ENCODE assay signal across 9 cellular contexts in the genomic region with DNA sequence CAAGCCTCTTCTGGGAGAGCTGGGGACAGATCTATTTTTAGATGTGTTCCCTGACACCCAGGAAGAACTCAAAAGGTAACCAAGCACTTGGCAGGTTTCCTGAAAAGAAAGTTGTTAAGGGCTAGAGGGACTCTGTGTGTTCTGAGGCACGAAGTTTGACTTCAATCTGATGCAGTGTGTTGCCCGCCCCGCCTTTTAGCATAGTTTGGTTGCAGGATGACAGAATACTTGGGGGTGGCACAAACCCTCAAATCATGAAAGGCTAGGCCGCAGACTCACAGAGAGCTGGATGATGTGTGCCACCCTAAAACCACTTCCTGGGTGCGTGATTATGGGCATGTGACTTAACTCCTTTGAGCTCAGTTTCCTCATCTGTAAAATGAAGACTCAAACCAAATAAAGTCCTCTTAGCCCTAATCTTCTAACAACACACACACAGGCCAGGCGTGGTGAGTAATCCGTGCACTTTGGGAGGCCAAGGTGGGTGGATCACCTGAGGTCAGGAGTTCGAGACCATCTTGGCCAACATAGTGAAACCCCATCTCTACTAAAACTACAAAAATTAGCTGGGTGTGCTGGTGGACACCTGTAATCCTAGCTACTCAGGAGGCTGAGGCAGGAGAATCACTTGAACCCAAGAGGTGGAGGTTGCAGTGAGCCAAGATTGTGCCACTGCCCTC. TPM values are rescaled to one million over a fixed set of nuclear protein-coding genes. Genes with fewer than 3 reads are reported as not detected.
A peak's percentile ranks its signal among the peaks of the same experiment; 100 is the strongest.
DNase-seq lines count a peak whose midpoint lies in the region; ATAC-seq and TF ChIP-seq lines count a peak whose summit lies in the region.
"Had no signal": no experiment of that assay in that cellular context is flagged by ENCODE, and none has a peak within 500 bp of the region (broad histone marks: within the 10 kb centered on the region; RNA-seq: fewer than 3 reads in every experiment).

No MANE protein-coding gene starts in this region.

- ATAC-seq in HG02610 (IDR thresholded peaks at IDR 0.05; ENCODE audit: unreplicated experiment) (no peak), HG02623 (IDR thresholded peaks at IDR 0.05; ENCODE audit: unreplicated experiment) (no peak), GM19463 (IDR thresholded peaks at IDR 0.05; ENCODE audit: unreplicated experiment) (no peak)

- no peaks in the 10 kb centered on the region for H3K9me3 ChIP-seq in ascending aorta

- in situ Hi-C loops in GM13976 (cut with MboI; ENCODE audit: low sequenced_read_pairs, unreplicated experiment): no loop called here

- intact Hi-C loops in ascending aorta (cut with DNase I): loop anchor here (2.0 kb wide), 1 partner anchor 31 kb away; no protein-coding TSS in a partner anchor

- DNase-seq in A172 (ENCODE audit: low spot score): peak; percentile 26
- peak; percentile 70 for DNase-seq in activated CD4-positive, alpha-beta T cell treated with anti-CD3 and anti-CD28 coated beads for 1 hour
- DNase-seq in ascending aorta (ENCODE audit: low spot score in 2 of 2): no peak
- DNase-seq in stimulated activated CD4-positive, alpha-beta T cell treated with anti-CD3 and anti-CD28 coated beads, Interleukin-15, amount 100 ng/mL, for 1 hour (ENCODE audit: low read depth in 1 of 2, low spot score in 1 of 2): peak; percentile 48 to 60
- no peak for DNase-seq in GM13976 (ENCODE audit: low spot score)
- DNase-seq: amygdala had no signal

- H3K27me3 ChIP-seq in ascending aorta: no peaks in the 10 kb centered on the region

- no peaks in the 10 kb centered on the region for H3K36me3 ChIP-seq in ascending aorta

- H3K27ac ChIP-seq in ascending aorta: peak overlapping the region; percentile 35

- TF ChIP-seq CTCF in ascending aorta (IDR thresholded peaks at IDR 0.05) (no peak), GM13976 (IDR thresholded peaks at IDR 0.05; ENCODE audit: borderline replicate concordance, control extremely low read depth, extremely low read depth, insufficient read depth, missing control alignments) (no peak)

- no peak overlapping the region for H3K4me3 ChIP-seq in ascending aorta

- peaks cover 0 to 9% of the 10 kb centered on the region in 2 donors for H3K4me1 ChIP-seq in ascending aorta

RNA-seq across cellular contexts. Expression of a gene that starts 12.8 kb away (rescaled TPM):
- 57.3 and 65.7 TPM in 2 replicates for total RNA-seq in A172 (2014; rRNA removed; shearing (Covaris generic))
- total RNA-seq in ascending aorta: 310 TPM

Comparison
In these comparisons a context has a peak if more than half of its experiments do, and no peak if none do; other contexts are left out.
1. DNase-seq: peak in A172 (single experiment), activated CD4-positive, alpha-beta T cell treated with anti-CD3 and anti-CD28 coated beads for 1 hour (single experiment) and stimulated activated CD4-positive, alpha-beta T cell treated with anti-CD3 and anti-CD28 coated beads, Interleukin-15, amount 100 ng/mL, for 1 hour (2 of 2); none in ascending aorta (0 of 2) and GM13976 (single experiment).